Comparison of ENCODE assay signal across 8 cellular contexts in genomic region chr3:13648060-13648743, GRCh38.
DNase-seq lines count a peak whose midpoint lies in the region; ATAC-seq and TF ChIP-seq lines count a peak whose summit lies in the region.

No MANE protein-coding gene starts in this region.

- no TSS peak for BruUV-seq in MCF 10A (replicated peaks; lab: Mats Ljungman, UMichigan)

- CTCF ChIA-PET in CD8-positive, alpha-beta T cell (lab: Charles Lee): interaction anchor here (0.7 to 23.4 kb wide), 31 partner anchors 9 to 756 kb away, joined by 3 to 670 read pairs (median 4); partner anchors contain the start of genes HDAC11 and WNT7A
- CTCF ChIA-PET in MCF 10A (lab: Yijun Ruan, JAX): interaction anchor here (0.5 to 19.0 kb wide), 49 partner anchors 9 to 637 kb away, joined by 3 to 597 read pairs (median 5); partner anchors contain the start of gene WNT7A

- peak; percentile 27 for ATAC-seq in CD8-positive, alpha-beta T cell
- ATAC-seq in GM21526 (IDR thresholded peaks at IDR 0.05; ENCODE audit: low FRiP score, unreplicated experiment): peak; percentile 74
- ATAC-seq in GM18520 (IDR thresholded peaks at IDR 0.05; ENCODE audit: unreplicated experiment): no peak

- H3K27ac Mint-ChIP-seq in CD8-positive, alpha-beta T cell: no peak overlapping the region
- H3K27ac Mint-ChIP-seq in MCF 10A (ENCODE audit: low read depth, unreplicated experiment): no peak overlapping the region

- H3K4me3 Mint-ChIP-seq in CD8-positive, alpha-beta T cell: no peak overlapping the region
- no peak overlapping the region for H3K4me3 Mint-ChIP-seq in MCF 10A (ENCODE audit: unreplicated experiment)

- no peak overlapping the region for H3K27ac ChIP-seq in CD8-positive, alpha-beta T cell (ENCODE audit: low read depth, low read length)
- H3K27ac ChIP-seq in VCaP: peak overlapping the region; percentile 59; the same call in 1 of the 2 replicates

- TF ChIP-seq CTCF in CD8-positive, alpha-beta T cell (IDR thresholded peaks at IDR 0.05): peak; percentile 94
- peak; percentile 100 for TF ChIP-seq CTCF in VCaP (conservative IDR thresholded peaks at IDR 0.05)
- peak; percentile 95 for TF ChIP-seq CTCF in MCF 10A (IDR thresholded peaks at IDR 0.05; ENCODE audit: unreplicated experiment)

- H3K27me3 Mint-ChIP-seq in CD8-positive, alpha-beta T cell (ENCODE audit: low read depth): peaks cover 15% of the 10 kb centered on the region
- no peaks in the 10 kb centered on the region for H3K27me3 Mint-ChIP-seq in MCF 10A (ENCODE audit: insufficient read depth, unreplicated experiment)

- intact Hi-C loops in CD8-positive, alpha-beta T cell (cut with DNase I, micrococcal nuclease): loop anchor here (1.0 to 5.0 kb wide), 3 partner anchors 152 to 556 kb away; no protein-coding TSS in a partner anchor
- intact Hi-C loops in MCF 10A (cut with micrococcal nuclease): loop anchor here (1.0 to 10.0 kb wide), 4 partner anchors 47 to 556 kb away; no protein-coding TSS in a partner anchor

- no peaks in the 10 kb centered on the region for H3K9me3 Mint-ChIP-seq in CD8-positive, alpha-beta T cell
- H3K9me3 Mint-ChIP-seq in MCF 10A (ENCODE audit: unreplicated experiment): no peaks in the 10 kb centered on the region

- peaks cover 32% of the 10 kb centered on the region for H3K4me1 ChIP-seq in CD8-positive, alpha-beta T cell (ENCODE audit: insufficient read depth, low read length)

- H3K4me1 Mint-ChIP-seq in CD8-positive, alpha-beta T cell (ENCODE audit: low read depth): peaks cover 38% of the 10 kb centered on the region
- peaks cover 27% of the 10 kb centered on the region for H3K4me1 Mint-ChIP-seq in MCF 10A (ENCODE audit: insufficient read depth, unreplicated experiment)

- H3K4me3 ChIP-seq in CD8-positive, alpha-beta T cell (ENCODE audit: low read depth, low read length): no peak overlapping the region

- DNase-seq in CD8-positive, alpha-beta T cell: peak; percentile 56 to 88 (median 71)
- DNase-seq in NCI-H2029 treated with DMSO at 0.1 percent for 48 hours (lab: John Stamatoyannopoulos, UW) (peak; percentile 49), MCF 10A (ENCODE audit: unreplicated experiment) (peak; percentile 79), iPS-NIHi11 (ENCODE audit: low spot score) (peak; percentile 95)
- peak; percentile 58 to 76 for DNase-seq in stimulated activated CD4-positive, alpha-beta T cell treated with anti-CD3 and anti-CD28 coated beads, Interleukin-15, amount 100 ng/mL, for 1 hour (ENCODE audit: low read depth in 1 of 2, low spot score in 1 of 2)

- POLR2A ChIA-PET in CD8-positive, alpha-beta T cell (lab: Charles Lee): interaction anchor here (0.9 to 1.5 kb wide), 3 partner anchors 9 to 168 kb away, joined by 3 to 6 read pairs (median 3); partner anchors contain the start of gene HDAC11
- POLR2A ChIA-PET in MCF 10A (lab: Yijun Ruan, JAX): interaction anchor here (0.6 to 2.2 kb wide), 6 partner anchors 141 to 682 kb away, joined by 3 to 13 read pairs (median 3); no protein-coding TSS in a partner anchor

- H3K36me3 ChIP-seq in CD8-positive, alpha-beta T cell (ENCODE audit: insufficient read depth, low read length): no peaks in the 10 kb centered on the region

- no peaks in the 10 kb centered on the region for H3K36me3 Mint-ChIP-seq in CD8-positive, alpha-beta T cell
- H3K36me3 Mint-ChIP-seq in MCF 10A (ENCODE audit: insufficient read depth, unreplicated experiment): no peaks in the 10 kb centered on the region

- no peaks in the 10 kb centered on the region for H3K9me3 ChIP-seq in CD8-positive, alpha-beta T cell (ENCODE audit: low read length)

- H3K27me3 ChIP-seq in CD8-positive, alpha-beta T cell (ENCODE audit: insufficient read depth, low read length): no peaks in the 10 kb centered on the region
